Comparison of ENCODE assay signal across 10 cellular contexts in genomic region chr18:2978208-2978607, GRCh38. TPM values are rescaled to one million over a fixed set of nuclear protein-coding genes. Genes with fewer than 3 reads are reported as not detected.
DNase-seq lines count a peak whose midpoint lies in the region; ATAC-seq and TF ChIP-seq lines count a peak whose summit lies in the region.
"Had no signal": no experiment of that assay in that cellular context is flagged by ENCODE, and none has a peak within 500 bp of the region (broad histone marks: within the 10 kb centered on the region; RNA-seq: fewer than 3 reads in every experiment).

No MANE protein-coding gene starts in this region.

- H3K36me3 Mint-ChIP-seq in stimulated activated effector memory CD8-positive, alpha-beta T cell treated with anti-CD3 and anti-CD28 coated beads, Interleukin-12 subunit alpha, Interleukin-12 subunit beta, amount 100 ng/mL, for 72 hours, result peaks cover 55% of the 10 kb centered on the region

- ATAC-seq in GM19351 (IDR thresholded peaks at IDR 0.05; ENCODE audit: unreplicated experiment) (peak; percentile 60), GM18505 (IDR thresholded peaks at IDR 0.05; ENCODE audit: unreplicated experiment) (no peak)
- ATAC-seq in stimulated activated effector memory CD8-positive, alpha-beta T cell treated with anti-CD3 and anti-CD28 coated beads, Interleukin-12 subunit alpha, Interleukin-12 subunit beta, amount 100 ng/mL, for 72 hours, result peak; percentile 50

- H2AFZ ChIP-seq in MM.1S (ENCODE audit: low read length), result peak overlapping the region; percentile 57
- H2AFZ ChIP-seq: PC-9 had no signal

- no peak for DNase-seq in MM.1S
- DNase-seq in esophagus muscularis mucosa (ENCODE audit: extremely low spot score), result no peak
- no peak for DNase-seq in stimulated activated effector memory CD8-positive, alpha-beta T cell treated with anti-CD3 and anti-CD28 coated beads, Interleukin-12 subunit alpha, Interleukin-12 subunit beta, amount 100 ng/mL, for 72 hours (ENCODE audit: low spot score in 2 of 2)
- no peak for DNase-seq in NCI-H345 (lab: John Stamatoyannopoulos, UW)
- no peak for DNase-seq in HPDE6-E6E7 (ENCODE audit: extremely low spot score)
- DNase-seq in NCI-H1417 treated with DMSO at 0.1 percent for 48 hours (lab: John Stamatoyannopoulos, UW), result no peak
- DNase-seq: PC-9 had no signal

- no peak for TF ChIP-seq POLR2A in esophagus muscularis mucosa (IDR thresholded peaks at IDR 0.05; ENCODE audit: low read depth)
- TF ChIP-seq POLR2A in GM18505 (IDR thresholded peaks at IDR 0.05; ENCODE audit: borderline replicate concordance, extremely low read depth, insufficient read depth, insufficient read length), result no peak

- peak overlapping the region; percentile 24; the same call in 1 of the 2 replicates for H3K27ac ChIP-seq in MM.1S (ENCODE audit: low read length)
- peak overlapping the region; percentile 54 to 69 (median 62) for H3K27ac ChIP-seq in esophagus muscularis mucosa (replicated peaks in 1 of 4)
- H3K27ac ChIP-seq: PC-9 had no signal

- peak overlapping the region; percentile 56 for H3K4me3 ChIP-seq in MM.1S (ENCODE audit: low read length)
- H3K4me3 ChIP-seq in esophagus muscularis mucosa, result peak overlapping the region in 1 of 4 donors; percentile 13
- H3K4me3 ChIP-seq: PC-9 had no signal

- peak overlapping the region; percentile 87 for H3K4me2 ChIP-seq in MM.1S (ENCODE audit: low read depth, low read length)
- H3K4me2 ChIP-seq: PC-9 had no signal

- H3K4me1 ChIP-seq in MM.1S (ENCODE audit: low read length) (peaks cover 22% of the 10 kb centered on the region), esophagus muscularis mucosa (peaks cover 72 to 90% (median 80%) of the 10 kb centered on the region in 4 donors)

- no peak for TF ChIP-seq CTCF in MM.1S (IDR thresholded peaks at IDR 0.05; ENCODE audit: low read length)
- TF ChIP-seq CTCF in esophagus muscularis mucosa (IDR thresholded peaks at IDR 0.05), result no peak

- H3K79me2 ChIP-seq in MM.1S (ENCODE audit: low read length), result peaks cover 9% of the 10 kb centered on the region; the same call in 1 of the 2 replicates

- 55% methylated on average over 3 of the region's 3 CpGs for WGBS in esophagus muscularis mucosa

- peak overlapping the region; percentile 29; the same call in 1 of the 2 replicates for H3K9ac ChIP-seq in MM.1S (ENCODE audit: low read length)

- H3K9me3 Mint-ChIP-seq in stimulated activated effector memory CD8-positive, alpha-beta T cell treated with anti-CD3 and anti-CD28 coated beads, Interleukin-12 subunit alpha, Interleukin-12 subunit beta, amount 100 ng/mL, for 72 hours, result no peaks in the 10 kb centered on the region
- H3K9me3 Mint-ChIP-seq: dendritic cell treated with granulocyte-macrophage colony-stimulating factor and Interleukin-4, amounts not matched to agents 40 ng/mL and 50 ng/mL, for 4 days had no signal

- H3K4me3 Mint-ChIP-seq in stimulated activated effector memory CD8-positive, alpha-beta T cell treated with anti-CD3 and anti-CD28 coated beads, Interleukin-12 subunit alpha, Interleukin-12 subunit beta, amount 100 ng/mL, for 72 hours, result peak overlapping the region; percentile 68

- intact Hi-C loops in esophagus muscularis mucosa (cut with DNase I), result no loop called here

- peaks cover 76% of the 10 kb centered on the region for H3K4me1 Mint-ChIP-seq in stimulated activated effector memory CD8-positive, alpha-beta T cell treated with anti-CD3 and anti-CD28 coated beads, Interleukin-12 subunit alpha, Interleukin-12 subunit beta, amount 100 ng/mL, for 72 hours

- peaks cover 6% of the 10 kb centered on the region; the same call in 1 of the 2 replicates for H3F3A ChIP-seq in MM.1S (ENCODE audit: insufficient read depth, low read length)

- no peak for TF ChIP-seq EP300 in esophagus muscularis mucosa (IDR thresholded peaks at IDR 0.05)

- H3K27ac Mint-ChIP-seq in stimulated activated effector memory CD8-positive, alpha-beta T cell treated with anti-CD3 and anti-CD28 coated beads, Interleukin-12 subunit alpha, Interleukin-12 subunit beta, amount 100 ng/mL, for 72 hours, result peak overlapping the region; percentile 87
- H3K27ac Mint-ChIP-seq: dendritic cell treated with granulocyte-macrophage colony-stimulating factor and Interleukin-4, amounts not matched to agents 40 ng/mL and 50 ng/mL, for 4 days had no signal

- H3K36me3 ChIP-seq in MM.1S (replicated peaks; ENCODE audit: insufficient read depth, low read length) (no peaks in the 10 kb centered on the region), esophagus muscularis mucosa (no peaks in the 10 kb centered on the region)

- H3K27me3 ChIP-seq in MM.1S (replicated peaks; ENCODE audit: insufficient read depth, low read length) (no peaks in the 10 kb centered on the region), esophagus muscularis mucosa (no peaks in the 10 kb centered on the region)

- no peaks in the 10 kb centered on the region for H4K20me1 ChIP-seq in MM.1S (ENCODE audit: insufficient read depth, low read length)

- H3K9me2 ChIP-seq in MM.1S (replicated peaks; ENCODE audit: insufficient read depth, low read length), result no peaks in the 10 kb centered on the region

- H3K9me3 ChIP-seq in MM.1S (replicated peaks; ENCODE audit: insufficient read depth, low read length), result no peaks in the 10 kb centered on the region
- H3K9me3 ChIP-seq in esophagus muscularis mucosa, result no peaks in the 10 kb centered on the region

RNA-seq across cellular contexts. Expression of gene LPIN2, which starts 34.7 kb away (rescaled TPM):
- 10 to 100 TPM; 15.4 to 26.9 (median 24.8) TPM for total RNA-seq in esophagus muscularis mucosa
